1 cellular context compared by ENCODE assay signal in the genomic region with DNA sequence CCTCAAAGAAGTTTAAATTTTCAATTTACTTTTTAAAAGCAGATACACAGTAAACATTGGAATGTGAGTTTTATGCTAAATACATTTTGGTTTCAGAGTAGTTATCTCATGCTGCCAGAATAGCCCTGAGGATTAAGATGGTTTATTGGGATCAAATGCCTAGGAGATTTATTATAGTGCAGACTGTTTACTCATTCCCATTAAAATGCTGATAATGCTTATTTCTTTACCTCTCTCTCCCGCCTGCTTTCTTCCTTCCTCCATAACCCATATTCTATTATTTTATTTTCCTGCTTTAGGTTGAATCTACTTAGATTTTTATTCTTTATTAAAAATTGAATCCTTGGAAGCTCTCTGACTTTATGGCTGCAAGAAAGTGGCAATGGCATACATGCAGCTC.
TF ChIP-seq lines count a peak whose summit lies in the region.

No MANE protein-coding gene starts in this region.

TF ChIP-seq in HepG2, 621 proteins besides CTCF, POLR2A, EP300 and RAD21 (continued from another document):
- TF ChIP-seq, protein P1, sequence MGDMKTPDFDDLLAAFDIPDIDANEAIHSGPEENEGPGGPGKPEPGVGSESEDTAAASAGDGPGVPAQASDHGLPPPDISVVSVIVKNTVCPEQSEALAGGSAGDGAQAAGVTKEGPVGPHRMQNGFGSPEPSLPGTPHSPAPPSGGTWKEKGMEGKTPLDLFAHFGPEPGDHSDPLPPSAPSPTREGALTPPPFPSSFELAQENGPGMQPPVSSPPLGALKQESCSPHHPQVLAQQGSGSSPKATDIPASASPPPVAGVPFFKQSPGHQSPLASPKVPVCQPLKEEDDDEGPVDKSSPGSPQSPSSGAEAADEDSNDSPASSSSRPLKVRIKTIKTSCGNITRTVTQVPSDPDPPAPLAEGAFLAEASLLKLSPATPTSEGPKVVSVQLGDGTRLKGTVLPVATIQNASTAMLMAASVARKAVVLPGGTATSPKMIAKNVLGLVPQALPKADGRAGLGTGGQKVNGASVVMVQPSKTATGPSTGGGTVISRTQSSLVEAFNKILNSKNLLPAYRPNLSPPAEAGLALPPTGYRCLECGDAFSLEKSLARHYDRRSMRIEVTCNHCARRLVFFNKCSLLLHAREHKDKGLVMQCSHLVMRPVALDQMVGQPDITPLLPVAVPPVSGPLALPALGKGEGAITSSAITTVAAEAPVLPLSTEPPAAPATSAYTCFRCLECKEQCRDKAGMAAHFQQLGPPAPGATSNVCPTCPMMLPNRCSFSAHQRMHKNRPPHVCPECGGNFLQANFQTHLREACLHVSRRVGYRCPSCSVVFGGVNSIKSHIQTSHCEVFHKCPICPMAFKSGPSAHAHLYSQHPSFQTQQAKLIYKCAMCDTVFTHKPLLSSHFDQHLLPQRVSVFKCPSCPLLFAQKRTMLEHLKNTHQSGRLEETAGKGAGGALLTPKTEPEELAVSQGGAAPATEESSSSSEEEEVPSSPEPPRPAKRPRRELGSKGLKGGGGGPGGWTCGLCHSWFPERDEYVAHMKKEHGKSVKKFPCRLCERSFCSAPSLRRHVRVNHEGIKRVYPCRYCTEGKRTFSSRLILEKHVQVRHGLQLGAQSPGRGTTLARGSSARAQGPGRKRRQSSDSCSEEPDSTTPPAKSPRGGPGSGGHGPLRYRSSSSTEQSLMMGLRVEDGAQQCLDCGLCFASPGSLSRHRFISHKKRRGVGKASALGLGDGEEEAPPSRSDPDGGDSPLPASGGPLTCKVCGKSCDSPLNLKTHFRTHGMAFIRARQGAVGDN (CRISPR knock-in tag; IDR thresholded peaks at IDR 0.05), result no peak
- peak in 1 of 2 experiments; percentile 81; a peak in 3 of 4 replicates for TF ChIP-seq MAFK (conservative IDR thresholded peaks at IDR 0.05 in 1 of 2, IDR thresholded peaks at IDR 0.05 in 1 of 2; ENCODE audit: low read length in 2 of 2)
- no peak for TF ChIP-seq ZBTB44 (CRISPR knock-in tag; IDR thresholded peaks at IDR 0.05)
- no peak for TF ChIP-seq KAT8 (CRISPR knock-in tag; IDR thresholded peaks at IDR 0.05)
- no peak for TF ChIP-seq KLF13 (CRISPR knock-in tag; IDR thresholded peaks at IDR 0.05)
TF ChIP-seq in HepG2: peak in this region for 2.
